ENCODE assay signal across 8 cellular contexts in the genomic region with DNA sequence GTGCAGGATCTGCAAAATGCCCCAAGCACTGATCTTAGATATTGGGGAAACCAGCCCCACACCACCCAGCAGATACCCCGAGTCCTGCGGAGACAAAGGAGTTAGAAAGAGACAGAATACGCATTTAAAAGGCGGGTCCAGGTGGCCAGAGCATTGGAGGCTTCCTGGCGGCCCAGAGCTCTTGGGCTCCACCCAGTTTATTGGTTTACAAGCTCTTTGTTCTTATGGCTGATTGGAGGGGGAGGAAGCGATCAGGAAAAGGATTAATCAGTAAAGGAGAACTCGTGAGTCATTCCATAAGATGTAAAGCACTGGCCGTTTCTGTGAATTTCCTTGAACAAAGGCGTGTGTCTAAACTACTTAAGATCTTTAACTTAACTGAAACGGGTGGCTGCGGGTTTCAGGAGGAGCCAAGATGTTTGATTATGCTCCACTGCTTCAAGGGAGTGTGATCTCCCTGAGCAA. TPM values are rescaled to one million over a fixed set of nuclear protein-coding genes. Genes with fewer than 3 reads are reported as not detected.
DNase-seq lines count a peak whose midpoint lies in the region; ATAC-seq and TF ChIP-seq lines count a peak whose summit lies in the region.

No MANE protein-coding gene starts in this region.

- peaks cover 18% of the 10 kb centered on the region for H3K36me3 Mint-ChIP-seq in progenitor cell of endocrine pancreas (ENCODE audit: insufficient read depth)

- peak overlapping the region; percentile 94 for H3K27ac ChIP-seq in VCaP

- TF ChIP-seq CTCF in AG10803 (conservative IDR thresholded peaks at IDR 0.05; ENCODE audit: low read length) (no peak), HFF-Myc (IDR thresholded peaks at IDR 0.05; ENCODE audit: low read depth, low read length, missing control alignments) (no peak), VCaP (conservative IDR thresholded peaks at IDR 0.05) (no peak), fibroblast of pulmonary artery (IDR thresholded peaks at IDR 0.05; ENCODE audit: low read length, missing control alignments) (no peak), progenitor cell of endocrine pancreas (IDR thresholded peaks at IDR 0.05; ENCODE audit: unreplicated experiment) (no peak)

- H3K4me1 Mint-ChIP-seq in progenitor cell of endocrine pancreas (ENCODE audit: low read depth): peaks cover 22% of the 10 kb centered on the region

- H3K4me3 Mint-ChIP-seq in progenitor cell of endocrine pancreas (ENCODE audit: low read depth): peak overlapping the region; percentile 91

- peak overlapping the region; percentile 99 for H3K27ac Mint-ChIP-seq in progenitor cell of endocrine pancreas

- H3K4me3 ChIP-seq in AG10803 (ENCODE audit: low read length): peak overlapping the region; percentile 77
- peak overlapping the region; percentile 71 for H3K4me3 ChIP-seq in HFF-Myc (replicated peaks; ENCODE audit: low read depth, low read length)
- peak overlapping the region; percentile 86 for H3K4me3 ChIP-seq in fibroblast of pulmonary artery (replicated peaks; ENCODE audit: low read depth, low read length)

- ATAC-seq in HG03432 (IDR thresholded peaks at IDR 0.05; ENCODE audit: unreplicated experiment) (no peak), HG02588 (IDR thresholded peaks at IDR 0.05; ENCODE audit: unreplicated experiment) (no peak)

- DNase-seq in AG10803 (ENCODE audit: low read depth) (peak; percentile 6), HFF-Myc (ENCODE audit: extremely low read depth, low read depth) (peak; percentile 39), fibroblast of pulmonary artery (ENCODE audit: low read depth) (peak; percentile 45), progenitor cell of endocrine pancreas (ENCODE audit: low spot score, unreplicated experiment) (no peak), putamen (ENCODE audit: low spot score) (no peak)

- H3K27me3 Mint-ChIP-seq in progenitor cell of endocrine pancreas: no peaks in the 10 kb centered on the region

- no peaks in the 10 kb centered on the region for H3K9me3 Mint-ChIP-seq in progenitor cell of endocrine pancreas (ENCODE audit: low read depth)

RNA-seq across cellular contexts. Expression of a gene that starts 0.9 kb away (rescaled TPM):
- total RNA-seq in progenitor cell of endocrine pancreas: 88.4 and 93.7 TPM in 2 replicates

RNA-seq across cellular contexts. Expression of a gene that starts 20.5 kb away (rescaled TPM):
- 24.9 and 29.8 TPM in 2 replicates for total RNA-seq in progenitor cell of endocrine pancreas

RNA-seq across cellular contexts. Expression of a gene that starts 35.9 kb away (rescaled TPM):
- 27.2 and 27.9 TPM in 2 replicates for total RNA-seq in progenitor cell of endocrine pancreas

RNA-seq across cellular contexts. Expression of a gene that starts 38.3 kb away (rescaled TPM):
- total RNA-seq in progenitor cell of endocrine pancreas: 53.6 and 54.9 TPM in 2 replicates

Comparison
In these comparisons a context has a peak if more than half of its experiments do, and no peak if none do; other contexts are left out.
1. DNase-seq: peak in AG10803 (single experiment), HFF-Myc (single experiment) and fibroblast of pulmonary artery (single experiment); none in progenitor cell of endocrine pancreas (single experiment) and putamen (single experiment).
2. Peak in every context shown above with its lines, with median percentiles within 50 percentile points of each other: H3K4me3 ChIP-seq.